Comparison of ENCODE assay signal across 20 cellular contexts in the genomic region with DNA sequence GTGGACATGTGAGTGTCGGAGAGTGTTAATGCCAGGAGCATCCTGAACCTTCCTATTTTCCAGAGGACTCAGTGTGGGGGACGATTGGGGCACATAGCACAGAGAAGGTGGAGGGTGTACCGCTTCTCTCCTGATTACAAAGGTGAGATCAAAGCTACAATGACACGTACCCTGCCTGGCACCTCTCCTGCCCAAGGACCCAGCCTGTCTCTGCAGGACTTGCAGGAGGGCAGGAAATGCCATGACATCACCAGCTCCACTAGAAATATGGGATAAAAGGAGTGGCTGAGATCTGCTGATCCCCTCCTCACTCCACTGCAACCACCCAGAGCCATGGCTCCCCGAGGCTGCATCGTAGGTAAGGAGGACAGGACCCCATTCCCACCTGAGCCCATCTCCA. TPM values are rescaled to one million over a fixed set of nuclear protein-coding genes. Genes with fewer than 3 reads are reported as not detected.
DNase-seq lines count a peak whose midpoint lies in the region; ATAC-seq, FAIRE-seq and TF ChIP-seq lines count a peak whose summit lies in the region.
"Had no signal": no experiment of that assay in that cellular context is flagged by ENCODE, and none has a peak within 500 bp of the region (broad histone marks: within the 10 kb centered on the region; RNA-seq: fewer than 3 reads in every experiment).

A gene (plus strand): TSS at position 301 of the 400 bp plus-strand sequence. CDS start 33 bp downstream, at position 334.

- POLR2A ChIA-PET in RWPE1 (lab: Yijun Ruan, JAX; ENCODE audit: low non-redundant PET) = no interaction called here

- no peak within 1 kb of the TSS for H3K4me3 ChIP-seq in endodermal cell (ENCODE audit: low read length)
- H3K4me3 ChIP-seq in keratinocyte (ENCODE audit: control insufficient read depth in 2 of 3, extremely low read depth in 1 of 3, insufficient read depth in 2 of 3, low read depth in 1 of 3, low read length in 3 of 3) = peak within 1 kb of the TSS in 1 of 3 experiments; percentile 2
- no peak within 1 kb of the TSS for H3K4me3 ChIP-seq in heart right ventricle
- H3K4me3 ChIP-seq: GM23248 had no signal

- H3K4me1 ChIP-seq in endodermal cell (ENCODE audit: control insufficient read depth, insufficient read depth, low read length) (no peaks in the 10 kb centered on the region), keratinocyte (ENCODE audit: control insufficient read depth, extremely low read depth, insufficient read depth, low read length) (peaks cover 23% of the 10 kb centered on the region), heart right ventricle (peaks cover 0 to 9% (median 0%) of the 10 kb centered on the region in 9 donors)

- CTCF ChIA-PET in RWPE1 (lab: Yijun Ruan, JAX) = no interaction called here

- H3K36me3 Mint-ChIP-seq in endodermal cell (ENCODE audit: low read depth) (no peaks in the 10 kb centered on the region), type B pancreatic cell (no peaks in the 10 kb centered on the region)
- H3K36me3 Mint-ChIP-seq: CD14-positive monocyte; CD8-positive, alpha-beta T cell had no signal

- H3K27me3 Mint-ChIP-seq in endodermal cell (ENCODE audit: insufficient read depth) = peaks cover 28% of the 10 kb centered on the region
- H3K27me3 Mint-ChIP-seq in type B pancreatic cell = peaks cover 27% of the 10 kb centered on the region

- H3K9me3 Mint-ChIP-seq in endodermal cell (no peaks in the 10 kb centered on the region), type B pancreatic cell (no peaks in the 10 kb centered on the region)
- H3K9me3 Mint-ChIP-seq: CD14-positive monocyte; CD8-positive, alpha-beta T cell had no signal

- H3K27me3 ChIP-seq in endodermal cell (ENCODE audit: control insufficient read depth, insufficient read depth, low read length, poor library complexity, severe bottlenecking) (peaks cover 2% of the 10 kb centered on the region), keratinocyte (ENCODE audit: control insufficient read depth, extremely low read depth, insufficient read depth, low read length) (peaks cover 73% of the 10 kb centered on the region), heart right ventricle (peaks cover 0 to 66% (median 13%) of the 10 kb centered on the region in 7 donors)

- H3K9ac ChIP-seq in endodermal cell (ENCODE audit: extremely low read depth, low read length, poor library complexity, severe bottlenecking) (no peak within 1 kb of the TSS), keratinocyte (ENCODE audit: control insufficient read depth, extremely low read depth, insufficient read depth, low read length) (no peak within 1 kb of the TSS)
- H3K9ac ChIP-seq: GM23248 had no signal

- H3K4me3 Mint-ChIP-seq in endodermal cell (no peak within 1 kb of the TSS), type B pancreatic cell (no peak within 1 kb of the TSS)
- H3K4me3 Mint-ChIP-seq: CD14-positive monocyte; CD8-positive, alpha-beta T cell had no signal

- H3K4me2 ChIP-seq in keratinocyte (ENCODE audit: control insufficient read depth, extremely low read depth, insufficient read depth, low read depth, low read length) = no peak within 1 kb of the TSS

- peaks cover under 1% of the 10 kb centered on the region for H4K20me1 ChIP-seq in keratinocyte (ENCODE audit: control insufficient read depth, extremely low read depth, insufficient read depth, low read length)

- H3K36me3 ChIP-seq in endodermal cell (ENCODE audit: control insufficient read depth, insufficient read depth, low read length) (no peaks in the 10 kb centered on the region), keratinocyte (ENCODE audit: control insufficient read depth in 2 of 2, extremely low read depth in 1 of 2, insufficient read depth in 2 of 2, low read length in 2 of 2) (no peaks in the 10 kb centered on the region), heart right ventricle (no peaks in the 10 kb centered on the region)

- no peak within 1 kb of the TSS for H2AFZ ChIP-seq in keratinocyte (ENCODE audit: control insufficient read depth, low read length)
- H2AFZ ChIP-seq: GM23248 had no signal

- peak; percentile 68 for FAIRE-seq in keratinocyte (lab: Jason Lieb, UNC)
- FAIRE-seq: D721Med, H54 had no signal

- peak within 1 kb of the TSS; percentile 26; the same call in 1 of the 2 replicates for H3K27ac ChIP-seq in RWPE1
- no peak within 1 kb of the TSS for H3K27ac ChIP-seq in endodermal cell (ENCODE audit: low read depth, low read length)
- no peak within 1 kb of the TSS for H3K27ac ChIP-seq in keratinocyte (ENCODE audit: control insufficient read depth, insufficient read depth, low read length)
- no peak within 1 kb of the TSS for H3K27ac ChIP-seq in heart right ventricle
- H3K27ac ChIP-seq: GM23248 had no signal

- no peaks in the 10 kb centered on the region for H3K79me2 ChIP-seq in keratinocyte (ENCODE audit: control insufficient read depth, insufficient read depth, low read length)

- no peak for ATAC-seq in heart right ventricle
- ATAC-seq: CD8-positive, alpha-beta T cell; HCT116 had no signal

- DNase-seq in RWPE1 (ENCODE audit: low spot score) (no peak), endodermal cell (peak; percentile 28), keratinocyte (ENCODE audit: low read depth, low spot score) (no peak), type B pancreatic cell (ENCODE audit: extremely low spot score, unreplicated experiment) (no peak), amniotic stem cell (lab: John Stamatoyannopoulos, UW) (no peak), middle frontal gyrus (ENCODE audit: extremely low spot score, low spot score) (no peak), heart right ventricle (no peak)
- DNase-seq: CD8-positive, alpha-beta T cell; COR-L47; DMS153; GM23248; IMR-90 had no signal

- H3K4me1 Mint-ChIP-seq in endodermal cell (no peaks in the 10 kb centered on the region), type B pancreatic cell (ENCODE audit: unreplicated experiment) (peaks cover 7% of the 10 kb centered on the region)
- H3K4me1 Mint-ChIP-seq: CD14-positive monocyte had no signal

- TF ChIP-seq CTCF in RWPE1 (conservative IDR thresholded peaks at IDR 0.05; ENCODE audit: low read depth) (no peak), endodermal cell (conservative IDR thresholded peaks at IDR 0.05) (no peak), keratinocyte (optimal IDR thresholded peaks at IDR 0.05 in 1 of 3, IDR thresholded peaks at IDR 0.05 in 1 of 3, conservative IDR thresholded peaks at IDR 0.05 in 1 of 3; ENCODE audit: extremely low read depth in 1 of 3, insufficient read depth in 2 of 3, low read length in 3 of 3) (no peak), type B pancreatic cell (conservative IDR thresholded peaks at IDR 0.05) (no peak), heart right ventricle (IDR thresholded peaks at IDR 0.05) (no peak)

- H3K27ac Mint-ChIP-seq in endodermal cell = no peak within 1 kb of the TSS
- peak within 1 kb of the TSS; percentile 97 for H3K27ac Mint-ChIP-seq in type B pancreatic cell
- H3K27ac Mint-ChIP-seq: CD8-positive, alpha-beta T cell had no signal

- H3K9me1 ChIP-seq in keratinocyte (ENCODE audit: control insufficient read depth, extremely low read depth, insufficient read depth, low read length) = no peaks in the 10 kb centered on the region

- no peaks in the 10 kb centered on the region for H3K9me3 ChIP-seq in endodermal cell (ENCODE audit: control insufficient read depth, low read length)
- no peaks in the 10 kb centered on the region for H3K9me3 ChIP-seq in keratinocyte (ENCODE audit: control insufficient read depth, low read depth, low read length)
- no peaks in the 10 kb centered on the region for H3K9me3 ChIP-seq in heart right ventricle

- dilution Hi-C loops in keratinocyte (cut with MboI; ENCODE audit: extremely low pct_ligation_motif_present, low sequenced_read_pairs) = no loop called here

- 86 to 88% methylated on average over 6 of the region's 6 CpGs for WGBS in endodermal cell (ENCODE audit: insufficient coverage in 1 of 2, insufficient read length in 1 of 2), 2 experiments
- WGBS in heart right ventricle, 2 donors = 61 to 62% methylated on average over 6 of the region's 6 CpGs

- intact Hi-C loops in heart right ventricle (cut with DNase I) = no loop called here

RNA-seq across cellular contexts. Expression of the gene that starts here (rescaled TPM):
- not detected for total RNA-seq in endodermal cell
- polyA plus RNA-seq in endodermal cell (2013, experiment 1 of 2) = not detected
- not detected for polyA plus RNA-seq in endodermal cell (2013, experiment 2 of 2)
- 14.0 to 86.6 TPM (median 21.3 TPM) in 3 replicates for polyA plus RNA-seq in keratinocyte
- polyA plus RNA-seq in keratinocyte (2011; ENCODE audit: low read depth) = 176 TPM
- polyA plus RNA-seq in keratinocyte (2011; cell fraction: cytosol; rRNA removed) = 43.5 and 56.0 TPM in 2 replicates
- 37.3 and 41.1 TPM in 2 replicates for polyA plus RNA-seq in keratinocyte (2011; cell fraction: nucleus; rRNA removed)
- polyA plus RNA-seq in keratinocyte (2012; ENCODE audit: low replicate concordance) = 17.2 and 447 TPM in 2 replicates
- 11.8 to 106 TPM (median 30.7 TPM) in 3 replicates for polyA minus RNA-seq in keratinocyte
- polyA minus RNA-seq in keratinocyte (2011; cell fraction: cytosol; rRNA and poly(A)+ RNA removed) = 32.8 TPM
- polyA minus RNA-seq in keratinocyte (2011; cell fraction: nucleus; rRNA and poly(A)+ RNA removed) = 16.1 and 18.7 TPM in 2 replicates
- total RNA-seq in type B pancreatic cell (ENCODE audit: low replicate concordance) = 0.56 and 0.76 TPM in 2 replicates
- total RNA-seq in heart right ventricle = not detected
- not detected for polyA plus RNA-seq in heart right ventricle
- total RNA-seq: A673; CD8-positive, alpha-beta T cell; Daoy; GM23248; HT-29; IMR-90 had no signal
- polyA plus RNA-seq: BJ, CD14-positive monocyte, GM23248, IMR-90 had no signal

Comparison
In these comparisons a context has a peak if more than half of its experiments do, and no peak if none do; other contexts are left out.
1. RNA of the gene that starts here (polyA plus RNA-seq): 14.0 to 447 TPM in keratinocyte; not detected in heart right ventricle; every median in the first group is over 10 times any median in the second.
2. Peak in DNase-seq in endodermal cell; RNA of the gene not detected or under 1 TPM.